In genomic region chr6:127120109-127120786, GRCh38 we compare ENCODE assay signal across 1 cellular context.
TF ChIP-seq lines count a peak whose summit lies in the region.

No MANE protein-coding gene starts in this region.

TF ChIP-seq in H1, 55 proteins besides CTCF, POLR2A, EP300 and RAD21 (continued from another document):
- TF ChIP-seq POU5F1 (IDR thresholded peaks at IDR 0.05; ENCODE audit: low read depth, low read length) (no peak), JUND (IDR thresholded peaks at IDR 0.05; ENCODE audit: low read length) (no peak), EZH2 (IDR thresholded peaks at IDR 0.05; ENCODE audit: low read depth, low read length, severe bottlenecking) (peak; percentile 94), SUZ12 (IDR thresholded peaks at IDR 0.05; ENCODE audit: low read length) (peak; percentile 42; the same call in 1 of the 2 replicates), EGR1 (IDR thresholded peaks at IDR 0.05; ENCODE audit: borderline replicate concordance, low read depth, low read length) (no peak), MAFK (IDR thresholded peaks at IDR 0.05; ENCODE audit: low read depth, low read length) (no peak), GABPA (IDR thresholded peaks at IDR 0.05; ENCODE audit: borderline replicate concordance, insufficient read depth, low read length) (no peak), JUN (IDR thresholded peaks at IDR 0.05; ENCODE audit: low read depth, low read length) (no peak), TAF1 (IDR thresholded peaks at IDR 0.05; ENCODE audit: low read depth, low read length) (no peak), RXRA (IDR thresholded peaks at IDR 0.05; ENCODE audit: insufficient read depth, low read depth, low read length) (no peak), CBX8 (IDR thresholded peaks at IDR 0.05; ENCODE audit: borderline replicate concordance, low read depth, low read length) (no peak), TEAD4 (IDR thresholded peaks at IDR 0.05; ENCODE audit: low read depth, low read length) (no peak), SAP30 (IDR thresholded peaks at IDR 0.05; ENCODE audit: insufficient read depth, insufficient replicate concordance, low read length) (no peak), PHF8 (conservative IDR thresholded peaks at IDR 0.05; ENCODE audit: low read depth, low read length) (no peak), KDM5A (IDR thresholded peaks at IDR 0.05; ENCODE audit: low read length) (no peak), ASH2L (IDR thresholded peaks at IDR 0.05; ENCODE audit: low read length) (no peak), RNF2 (IDR thresholded peaks at IDR 0.05; ENCODE audit: borderline replicate concordance, low read depth, low read length, missing control alignments, poor library complexity, severe bottlenecking) (no peak)
